In the genomic region with DNA sequence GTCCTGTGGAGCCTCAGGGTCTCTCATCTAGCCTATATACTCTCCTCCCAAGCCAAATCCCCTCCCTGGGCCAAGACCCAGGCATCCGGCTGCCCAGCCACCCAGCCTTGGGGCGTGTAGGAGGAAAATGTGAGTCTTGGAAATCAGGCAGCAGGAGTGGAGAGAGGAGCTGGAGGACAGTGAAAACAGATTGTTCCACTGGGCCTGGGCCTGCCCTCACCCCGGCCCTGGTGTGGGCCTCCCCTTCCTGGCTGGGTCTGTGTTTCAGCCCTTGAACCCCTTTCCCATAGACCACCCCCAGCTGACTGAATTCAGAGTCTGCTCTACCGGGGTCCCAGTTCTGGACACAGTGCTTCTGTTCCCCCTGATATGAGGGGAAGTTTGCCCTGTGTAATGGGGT, we compare ENCODE assay signal across 10 cellular contexts. TPM values are rescaled to one million over a fixed set of nuclear protein-coding genes. Genes with fewer than 3 reads are reported as not detected.
A peak's percentile ranks its signal among the peaks of the same experiment; 100 is the strongest.
DNase-seq lines count a peak whose midpoint lies in the region; ATAC-seq and TF ChIP-seq lines count a peak whose summit lies in the region.
"Had no signal": no experiment of that assay in that cellular context is flagged by ENCODE, and none has a peak within 500 bp of the region (broad histone marks: within the 10 kb centered on the region; RNA-seq: fewer than 3 reads in every experiment).

No MANE protein-coding gene starts in this region.

- intact Hi-C loops in esophagus squamous epithelium (cut with DNase I), result no loop called here
- intact Hi-C loops in psoas muscle (cut with DNase I), result no loop called here

- peaks cover 21 to 98% (median 77%) of the 10 kb centered on the region in 11 experiments; a peak in 19 of 22 replicates for H4K20me1 ChIP-seq in BLaER1 treated with 17β-estradiol and CSF1 and Interleukin-3, amounts not matched to agents 10 nM and 100 nM

- ATAC-seq in psoas muscle (peak in 3 of 4 donors; percentile 2 to 21 (median 18)), GM18870 (IDR thresholded peaks at IDR 0.05; ENCODE audit: unreplicated experiment) (no peak)

- H3K9ac ChIP-seq in BLaER1 treated with 17β-estradiol and CSF1 and Interleukin-3, amounts not matched to agents 10 nM and 100 nM, result peak overlapping the region; percentile 64 to 93 (median 79)
- H3K9ac ChIP-seq in SK-N-MC (ENCODE audit: insufficient read length), result peak overlapping the region; percentile 7

- DNase-seq in SK-N-MC (ENCODE audit: low read depth, low spot score) (no peak), esophagus squamous epithelium (lab: John Stamatoyannopoulos, UW) (no peak), psoas muscle (no peak), mucosa of gallbladder (ENCODE audit: low spot score) (no peak), occipital lobe (lab: John Stamatoyannopoulos, UW) (no peak), NCI-H345 (lab: John Stamatoyannopoulos, UW) (no peak)
- DNase-seq: DMS153 had no signal

- peak overlapping the region; percentile 92 to 100 (median 99) for H3K4me2 ChIP-seq in BLaER1 treated with 17β-estradiol and CSF1 and Interleukin-3, amounts not matched to agents 10 nM and 100 nM

- H3K27me3 ChIP-seq in BLaER1 treated with 17β-estradiol and CSF1 and Interleukin-3, amounts not matched to agents 10 nM and 100 nM, result no peaks in the 10 kb centered on the region
- H3K27me3 ChIP-seq in esophagus squamous epithelium (no peaks in the 10 kb centered on the region), psoas muscle (ENCODE audit: insufficient read depth in 3 of 3, low read length in 2 of 3) (no peaks in the 10 kb centered on the region)

- TF ChIP-seq POLR2A in esophagus squamous epithelium (IDR thresholded peaks at IDR 0.05), result no peak

- peak overlapping the region; percentile 38 to 100 (median 60); a peak in 19 of 20 replicates for H3K4me3 ChIP-seq in BLaER1 treated with 17β-estradiol and CSF1 and Interleukin-3, amounts not matched to agents 10 nM and 100 nM
- H3K4me3 ChIP-seq in SK-N-MC, result no peak overlapping the region
- H3K4me3 ChIP-seq in esophagus squamous epithelium, result peak overlapping the region in 3 of 4 donors; percentile 66 to 95 (median 85)
- peak overlapping the region; percentile 21 for H3K4me3 ChIP-seq in psoas muscle

- TF ChIP-seq CTCF in esophagus squamous epithelium (IDR thresholded peaks at IDR 0.05), result no peak
- TF ChIP-seq CTCF in psoas muscle (IDR thresholded peaks at IDR 0.05), result no peak

- peaks cover 74 to 98% (median 97%) of the 10 kb centered on the region in 10 experiments for H3K4me1 ChIP-seq in BLaER1 treated with 17β-estradiol and CSF1 and Interleukin-3, amounts not matched to agents 10 nM and 100 nM
- H3K4me1 ChIP-seq in esophagus squamous epithelium (peaks cover 23 to 95% (median 49%) of the 10 kb centered on the region in 3 donors), psoas muscle (peaks cover 60% of the 10 kb centered on the region)

- H3K9me3 ChIP-seq in BLaER1 treated with 17β-estradiol and CSF1 and Interleukin-3, amounts not matched to agents 10 nM and 100 nM (replicated peaks in 1 of 11), result no peaks in the 10 kb centered on the region
- H3K9me3 ChIP-seq in SK-N-MC (ENCODE audit: low read depth, low read length) (no peaks in the 10 kb centered on the region), esophagus squamous epithelium (no peaks in the 10 kb centered on the region), psoas muscle (no peaks in the 10 kb centered on the region)

- H3K27ac ChIP-seq in BLaER1 treated with 17β-estradiol and CSF1 and Interleukin-3, amounts not matched to agents 10 nM and 100 nM, result peak overlapping the region; percentile 81 to 93 (median 89)
- H3K27ac ChIP-seq in SK-N-MC (peak overlapping the region; percentile 75), esophagus squamous epithelium (peak overlapping the region; percentile 66 to 95 (median 90)), psoas muscle (peak overlapping the region; percentile 92)

- 56 to 100% methylated on average over 1 to 3 of the region's 4 CpGs for WGBS in esophagus squamous epithelium, 2 donors
- WGBS in psoas muscle, 3 donors, result 32 to 56% (median 40%) methylated on average over 4 of the region's 4 CpGs

- peaks cover 37 to 71% (median 51%) of the 10 kb centered on the region in 11 experiments for H3K36me3 ChIP-seq in BLaER1 treated with 17β-estradiol and CSF1 and Interleukin-3, amounts not matched to agents 10 nM and 100 nM
- H3K36me3 ChIP-seq in SK-N-MC (ENCODE audit: insufficient read depth, low read length) (peaks cover 35% of the 10 kb centered on the region), esophagus squamous epithelium (peaks cover 0 to 48% (median 21%) of the 10 kb centered on the region in 3 donors), psoas muscle (ENCODE audit: insufficient read depth in 1 of 2, low read depth in 1 of 2) (peaks cover 0 to 34% of the 10 kb centered on the region in 2 donors)

RNA-seq across cellular contexts. Expression of a gene that starts 6.7 kb away (rescaled TPM):
- total RNA-seq in esophagus squamous epithelium, result 100 to 1,000 TPM in 1 of 4 donors, 10 to 100 TPM in 2, 1 to 10 TPM in 1; 7.5 to 112 (median 37.3) TPM
- total RNA-seq in psoas muscle, result 10 to 100 TPM; 24.0 to 80.3 (median 41.9) TPM
- 100 to 1,000 TPM in 1 of 3 donors, 10 to 100 TPM in 2; 13.7 to 244 (median 39.7) TPM for polyA plus RNA-seq in psoas muscle
- total RNA-seq in mucosa of gallbladder, result 39.3 TPM
- 5.1 TPM for total RNA-seq in occipital lobe

RNA-seq across cellular contexts. Expression of a gene that starts 27.8 kb away (rescaled TPM):
- 100 to 1,000 TPM in 1 of 4 donors, 10 to 100 TPM in 3; 25.2 to 106 (median 37.8) TPM for total RNA-seq in esophagus squamous epithelium
- 10 to 100 TPM; 25.5 to 85.8 (median 68.9) TPM for total RNA-seq in psoas muscle
- 10 to 100 TPM in 2 of 3 donors, 1 to 10 TPM in 1; 4.9 to 28.0 (median 24.5) TPM for polyA plus RNA-seq in psoas muscle
- total RNA-seq in mucosa of gallbladder, result 11.4 TPM
- 1.1 TPM for total RNA-seq in occipital lobe

RNA-seq across cellular contexts. Expression of a gene that starts 48.1 kb away (rescaled TPM):
- total RNA-seq in esophagus squamous epithelium (under 1 TPM in 1 of 4 donors, not detected in 3; 0.38 TPM), psoas muscle (under 1 TPM in 1 of 4 donors, not detected in 3; 0.40 TPM), mucosa of gallbladder (1.8 TPM), occipital lobe (0.16 TPM)
- under 1 TPM in 1 of 3 donors, not detected in 2; 0.16 TPM for polyA plus RNA-seq in psoas muscle
- total RNA-seq: myocyte had no signal
